In the genomic region with DNA sequence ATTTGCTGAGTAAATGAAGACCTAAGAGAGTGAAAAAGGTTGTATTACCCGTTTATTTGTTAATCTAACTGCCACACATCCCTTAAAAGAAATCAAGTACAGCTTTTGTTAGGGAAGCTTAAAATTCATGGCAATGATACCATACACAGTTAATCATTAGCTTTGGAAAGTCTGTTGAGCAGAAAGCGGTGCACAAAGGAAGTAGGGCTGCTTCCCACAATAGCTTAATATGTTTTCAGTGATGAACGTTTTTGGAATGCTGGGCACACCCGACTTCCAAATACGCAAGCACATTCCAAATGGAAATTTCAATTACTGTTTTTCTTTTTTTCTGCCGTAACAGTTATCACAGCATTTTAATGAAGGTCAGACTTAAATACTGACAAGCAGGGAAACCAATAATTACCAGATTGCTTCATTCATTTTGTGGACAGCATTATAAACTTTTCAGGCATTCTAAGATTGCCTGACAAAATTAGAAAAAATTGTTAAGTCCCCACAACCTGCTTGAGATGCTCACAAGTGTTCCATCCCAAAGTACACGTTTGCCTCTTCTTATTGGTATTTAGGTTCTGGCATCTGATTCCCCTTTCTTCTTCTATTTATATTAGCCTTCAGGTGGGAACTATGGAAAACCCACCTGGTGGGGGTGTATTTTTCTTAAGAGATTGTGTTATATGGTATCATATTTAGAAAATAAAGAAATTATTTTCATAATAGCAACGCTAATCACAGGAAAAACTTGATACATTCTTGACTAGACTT, we compare ENCODE assay signal across 8 cellular contexts. TPM values are rescaled to one million over a fixed set of nuclear protein-coding genes. Genes with fewer than 3 reads are reported as not detected.
DNase-seq lines count a peak whose midpoint lies in the region; ATAC-seq and TF ChIP-seq lines count a peak whose summit lies in the region.

No MANE protein-coding gene starts in this region.

- H3K36me3 Mint-ChIP-seq in activated T-cell treated with anti-CD3 and anti-CD28 coated beads, Interleukin-2, amount 50 U/mL, for 4 hours (ENCODE audit: insufficient read depth): no peaks in the 10 kb centered on the region
- peaks cover 9% of the 10 kb centered on the region for H3K36me3 Mint-ChIP-seq in neural crest cell (ENCODE audit: low read depth)

- POLR2A ChIA-PET in Panc1 (lab: Charles Lee): interaction anchor here (0.6 to 1.2 kb wide), 6 partner anchors 12 to 72 kb away, joined by 4 to 13 read pairs (median 8); no protein-coding TSS in a partner anchor

- H3K4me3 ChIP-seq in Panc1 (ENCODE audit: low read depth in 2 of 2, low read length in 2 of 2): peak overlapping the region; percentile 68 to 96

- H3K27me3 ChIP-seq in Panc1 (ENCODE audit: control insufficient read depth, insufficient read depth, low read length): no peaks in the 10 kb centered on the region

- CTCF ChIA-PET in Panc1 (lab: Charles Lee): interaction anchor here (0.6 to 1.4 kb wide), 6 partner anchors 14 to 1127 kb away, joined by 3 to 20 read pairs (median 4); no protein-coding TSS in a partner anchor

- H3K36me3 ChIP-seq in Panc1 (ENCODE audit: control insufficient read depth, insufficient read depth, low read length): peaks cover 8% of the 10 kb centered on the region; the same call in 1 of the 2 replicates

- H3K4me1 Mint-ChIP-seq in activated T-cell treated with anti-CD3 and anti-CD28 coated beads, Interleukin-2, amount 50 U/mL, for 4 hours (ENCODE audit: low read depth): peaks cover 18% of the 10 kb centered on the region
- H3K4me1 Mint-ChIP-seq in neural crest cell: peaks cover 30% of the 10 kb centered on the region

- no peak overlapping the region for H3K27ac Mint-ChIP-seq in neural crest cell (ENCODE audit: unreplicated experiment)

- H3K4me3 Mint-ChIP-seq in activated T-cell treated with anti-CD3 and anti-CD28 coated beads, Interleukin-2, amount 50 U/mL, for 4 hours: peak overlapping the region; percentile 98
- peak overlapping the region; percentile 96 for H3K4me3 Mint-ChIP-seq in neural crest cell

- intact Hi-C loops in Panc1 (cut with micrococcal nuclease; ENCODE audit: unreplicated experiment): no loop called here

- no TSS peak for BruUV-seq in Panc1 (replicated peaks; lab: Mats Ljungman, UMichigan)

- peaks cover 38% of the 10 kb centered on the region for H3K4me1 ChIP-seq in Panc1 (ENCODE audit: control insufficient read depth, insufficient read depth, low read length)

- DNase-seq in activated T-cell treated with anti-CD3 and anti-CD28 coated beads, Interleukin-2, amount 50 U/mL, for 4 hours: no peak
- no peak for DNase-seq in activated T-cell treated with anti-CD3 and anti-CD28 coated beads, Interleukin-2, amount 50 U/mL, for 1 hour
- DNase-seq in Panc1 (ENCODE audit: low read depth, low spot score) (peak; percentile 91), neural crest cell (ENCODE audit: low read depth, low spot score) (no peak), epidermal melanocyte (ENCODE audit: insufficient read length, low spot score) (no peak)

- peak overlapping the region; percentile 99 for H3K27ac ChIP-seq in Panc1 (ENCODE audit: low read length)

- ATAC-seq in activated T-cell treated with anti-CD3 and anti-CD28 coated beads, Interleukin-2, amount 50 U/mL, for 4 hours: no peak
- ATAC-seq in Panc1 (0 out of 2 replicates have a peak, but pooled peaks have one; percentile 28), esophagus mucosa (peak; percentile 42), HG02884 (IDR thresholded peaks at IDR 0.05; ENCODE audit: unreplicated experiment) (no peak), HG02938 (IDR thresholded peaks at IDR 0.05; ENCODE audit: unreplicated experiment) (no peak)

- H3K27me3 Mint-ChIP-seq in activated T-cell treated with anti-CD3 and anti-CD28 coated beads, Interleukin-2, amount 50 U/mL, for 4 hours (ENCODE audit: low read depth): peaks cover 3% of the 10 kb centered on the region
- H3K27me3 Mint-ChIP-seq in neural crest cell (ENCODE audit: low read depth): peaks cover 9% of the 10 kb centered on the region

- in situ Hi-C loops in Panc1 (cut with HindIII; ENCODE audit: low pct_unique_long_range_greater_than_20kb, low sequenced_read_pairs): no loop called here

- no peaks in the 10 kb centered on the region for H3K9me3 Mint-ChIP-seq in activated T-cell treated with anti-CD3 and anti-CD28 coated beads, Interleukin-2, amount 50 U/mL, for 4 hours
- H3K9me3 Mint-ChIP-seq in neural crest cell: no peaks in the 10 kb centered on the region

- TF ChIP-seq CTCF in Panc1 (IDR thresholded peaks at IDR 0.05): no peak
- no peak for TF ChIP-seq CTCF in neural crest cell (conservative IDR thresholded peaks at IDR 0.05)

- H3K9me3 ChIP-seq in Panc1 (ENCODE audit: control insufficient read depth, insufficient read depth, low read depth, low read length): no peaks in the 10 kb centered on the region

RNA-seq across cellular contexts. Expression of a gene that starts 1.1 kb away (rescaled TPM):
- total RNA-seq in activated T-cell treated with anti-CD3 and anti-CD28 coated beads, Interleukin-2, amount 50 U/mL, for 4 hours: 10 to 100 TPM in 2 of 3 donors, 1 to 10 TPM in 1; 8.6 to 11.0 (median 10.2) TPM
- total RNA-seq in Panc1 (2021; ENCODE audit: unreplicated experiment) (102 TPM), esophagus mucosa (22.4 TPM), neural crest cell (79.6 and 82.0 TPM in 2 replicates)
- polyA plus RNA-seq in Panc1 (2012; ENCODE audit: insufficient read length): 23.7 TPM

RNA-seq across cellular contexts. Expression of a gene that starts 38.5 kb away (rescaled TPM):
- 1 to 10 TPM; 4.5 to 5.9 (median 4.6) TPM for total RNA-seq in activated T-cell treated with anti-CD3 and anti-CD28 coated beads, Interleukin-2, amount 50 U/mL, for 4 hours
- total RNA-seq in Panc1 (2021; ENCODE audit: unreplicated experiment): 73.0 TPM
- 31.7 TPM for polyA plus RNA-seq in Panc1 (2012; ENCODE audit: insufficient read length)
- total RNA-seq in esophagus mucosa: 5.3 TPM
- 1.8 and 2.3 TPM in 2 replicates for total RNA-seq in neural crest cell

Comparison
In these comparisons a context has a peak if more than half of its experiments do, and no peak if none do; other contexts are left out.
1. ATAC-seq: peak in Panc1 (single experiment) and esophagus mucosa (single experiment); none in activated T-cell treated with anti-CD3 and anti-CD28 coated beads, Interleukin-2, amount 50 U/mL, for 4 hours (0 of 2), HG02884 (single experiment) and HG02938 (single experiment).
2. RNA of a gene that starts 38.5 kb away (total RNA-seq): 73.0 TPM in Panc1 (single experiment); 5.3 TPM in esophagus mucosa (single experiment), 4.5 to 5.9 TPM in activated T-cell treated with anti-CD3 and anti-CD28 coated beads, Interleukin-2, amount 50 U/mL, for 4 hours and 1.8 to 2.3 TPM in neural crest cell; every median in the first group is over 10 times any median in the second.